2 cellular contexts compared by ENCODE assay signal in the genomic region with DNA sequence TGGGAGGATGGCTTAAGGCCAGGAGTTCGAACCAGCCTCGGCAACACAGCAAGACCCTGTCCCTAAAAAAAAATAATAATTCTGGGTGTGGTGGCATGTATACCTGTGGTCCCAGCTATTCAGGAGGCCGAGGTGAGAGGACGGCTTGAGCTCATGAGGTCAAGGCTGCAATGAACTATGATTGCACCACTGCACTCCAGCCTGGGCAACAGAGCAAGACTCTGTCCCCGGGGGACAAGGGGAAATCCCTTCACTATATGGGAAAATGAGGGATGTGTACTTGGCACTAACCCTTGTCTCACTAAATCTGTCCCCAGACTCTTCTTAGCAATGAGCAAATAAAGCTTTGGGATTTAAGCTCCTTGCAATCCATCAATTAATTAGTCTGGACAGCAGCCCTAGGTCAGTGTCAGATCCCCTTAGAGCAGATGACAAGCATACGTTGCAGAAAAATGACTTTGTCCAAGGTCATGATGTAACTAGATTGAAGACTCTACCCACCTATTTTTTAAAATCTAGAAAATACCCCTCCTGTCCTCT.
A peak's percentile ranks its signal among the peaks of the same experiment; 100 is the strongest.
TF ChIP-seq lines count a peak whose summit lies in the region.

No MANE protein-coding gene starts in this region.

TF ChIP-seq in HepG2, 621 proteins besides CTCF, POLR2A, EP300 and RAD21:
- TF ChIP-seq ZNF121 (CRISPR knock-in tag; IDR thresholded peaks at IDR 0.05) (peak; percentile 89), CCDC6 (CRISPR knock-in tag; IDR thresholded peaks at IDR 0.05) (no peak), SRSF1 (optimal IDR thresholded peaks at IDR 0.05; ENCODE audit: low read depth, low read length) (no peak), NR1H2 (CRISPR knock-in tag; IDR thresholded peaks at IDR 0.05; ENCODE audit: borderline replicate concordance, low read depth) (no peak), RBAK (CRISPR knock-in tag; IDR thresholded peaks at IDR 0.05) (no peak), ZNF770 (CRISPR knock-in tag; IDR thresholded peaks at IDR 0.05) (0 out of 2 replicates have a peak, but pooled peaks have one; percentile 49), ZNF572 (CRISPR knock-in tag; IDR thresholded peaks at IDR 0.05) (no peak)
- TF ChIP-seq, protein P1, sequence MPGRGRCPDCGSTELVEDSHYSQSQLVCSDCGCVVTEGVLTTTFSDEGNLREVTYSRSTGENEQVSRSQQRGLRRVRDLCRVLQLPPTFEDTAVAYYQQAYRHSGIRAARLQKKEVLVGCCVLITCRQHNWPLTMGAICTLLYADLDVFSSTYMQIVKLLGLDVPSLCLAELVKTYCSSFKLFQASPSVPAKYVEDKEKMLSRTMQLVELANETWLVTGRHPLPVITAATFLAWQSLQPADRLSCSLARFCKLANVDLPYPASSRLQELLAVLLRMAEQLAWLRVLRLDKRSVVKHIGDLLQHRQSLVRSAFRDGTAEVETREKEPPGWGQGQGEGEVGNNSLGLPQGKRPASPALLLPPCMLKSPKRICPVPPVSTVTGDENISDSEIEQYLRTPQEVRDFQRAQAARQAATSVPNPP (CRISPR knock-in tag; IDR thresholded peaks at IDR 0.05), result no peak

TF ChIP-seq in GM12878, 131 proteins besides CTCF, POLR2A, EP300 and RAD21:
- TF ChIP-seq STAT3 (IDR thresholded peaks at IDR 0.05; ENCODE audit: low read depth, low read length) (no peak), HDAC2 (IDR thresholded peaks at IDR 0.05) (no peak), GABPA (IDR thresholded peaks at IDR 0.05; ENCODE audit: low read depth) (no peak), JUND (IDR thresholded peaks at IDR 0.05; ENCODE audit: low read depth, low read length) (no peak), PAX5 (IDR thresholded peaks at IDR 0.05; ENCODE audit: borderline replicate concordance, low read depth, low read length) (no peak), ZNF24 (IDR thresholded peaks at IDR 0.05) (no peak), IRF3 (IDR thresholded peaks at IDR 0.05) (no peak), CREB1 (IDR thresholded peaks at IDR 0.05; ENCODE audit: low read depth) (no peak), HSF1 (IDR thresholded peaks at IDR 0.05; ENCODE audit: low read depth, low read length) (no peak), EGR1 (IDR thresholded peaks at IDR 0.05; ENCODE audit: borderline replicate concordance in 1 of 2, low read depth in 2 of 2, low read length in 2 of 2) (no peak), E4F1 (IDR thresholded peaks at IDR 0.05; ENCODE audit: borderline replicate concordance, partially characterized antibody) (no peak)
